In the genomic region with DNA sequence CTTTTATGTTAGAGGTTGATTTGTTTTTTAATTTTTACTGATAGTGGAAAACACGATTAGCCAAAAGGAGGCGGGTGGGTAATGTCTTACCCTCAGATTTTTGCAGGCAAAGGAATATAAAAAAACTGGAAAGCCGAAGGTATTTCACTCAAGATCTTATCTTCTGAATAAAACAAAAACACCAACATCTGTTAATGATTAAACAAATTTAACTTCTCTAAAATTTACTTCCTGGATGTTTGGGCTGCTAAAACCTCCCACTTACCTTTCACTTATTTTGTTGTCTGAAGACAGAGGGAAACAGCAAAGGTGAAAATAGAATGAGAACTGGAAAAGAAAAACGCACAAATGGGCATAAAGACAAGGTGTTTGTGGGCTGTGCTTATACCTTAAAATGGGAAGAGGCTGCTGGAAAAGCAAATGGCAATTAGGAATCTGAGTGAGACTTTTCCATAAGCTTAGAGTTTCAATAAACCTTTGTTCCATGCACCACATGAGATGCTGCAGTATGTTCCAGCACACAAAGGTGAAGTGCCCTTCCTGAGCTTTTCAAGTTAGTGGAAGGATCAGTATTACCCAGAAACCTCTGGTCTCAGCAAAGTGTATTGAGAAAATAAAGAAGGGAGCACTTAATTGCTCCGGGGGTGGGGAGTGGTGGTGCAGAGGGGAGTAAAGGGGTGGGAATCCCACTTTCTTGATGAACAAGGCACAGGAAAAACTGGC, we compare ENCODE assay signal across 19 cellular contexts.
DNase-seq lines count a peak whose midpoint lies in the region; ATAC-seq, FAIRE-seq and TF ChIP-seq lines count a peak whose summit lies in the region.
"Had no signal": no experiment of that assay in that cellular context is flagged by ENCODE, and none has a peak within 500 bp of the region (broad histone marks: within the 10 kb centered on the region; RNA-seq: fewer than 3 reads in every experiment).

No MANE protein-coding gene starts in this region.

- peak overlapping the region; percentile 34 for H3K4me2 ChIP-seq in parathyroid adenoma (ENCODE audit: low read length)

- H3K36me3 ChIP-seq in kidney (ENCODE audit: control insufficient read depth in 1 of 2, insufficient read depth in 2 of 2, low read length in 2 of 2) (no peaks in the 10 kb centered on the region), parathyroid adenoma (ENCODE audit: control insufficient read depth, insufficient read depth, low read length) (no peaks in the 10 kb centered on the region)
- H3K36me3 ChIP-seq: BE2C had no signal

- no peaks in the 10 kb centered on the region for H3K79me2 ChIP-seq in parathyroid adenoma

- no peaks in the 10 kb centered on the region for H3K4me1 Mint-ChIP-seq in activated T-cell treated with anti-CD3 and anti-CD28 coated beads, Interleukin-2, amount 50 U/mL, for 72 hours (ENCODE audit: low read depth)
- H3K4me1 Mint-ChIP-seq: central memory CD8-positive, alpha-beta T cell had no signal

- no peak overlapping the region for H3K27ac Mint-ChIP-seq in activated T-cell treated with anti-CD3 and anti-CD28 coated beads, Interleukin-2, amount 50 U/mL, for 72 hours

- H3K4me3 ChIP-seq in kidney (ENCODE audit: low read length in 2 of 2) (peak overlapping the region; percentile 3 to 26), parathyroid adenoma (ENCODE audit: low read depth, low read length) (peak overlapping the region; percentile 7)
- H3K4me3 ChIP-seq: GM23248, testis had no signal

- H3K27me3 Mint-ChIP-seq in activated T-cell treated with anti-CD3 and anti-CD28 coated beads, Interleukin-2, amount 50 U/mL, for 72 hours (ENCODE audit: low read depth) = no peaks in the 10 kb centered on the region
- H3K27me3 Mint-ChIP-seq: central memory CD8-positive, alpha-beta T cell had no signal

- no peak overlapping the region for H3K4me3 Mint-ChIP-seq in activated T-cell treated with anti-CD3 and anti-CD28 coated beads, Interleukin-2, amount 50 U/mL, for 72 hours
- H3K4me3 Mint-ChIP-seq: central memory CD8-positive, alpha-beta T cell had no signal

- H3K4me1 ChIP-seq in kidney (ENCODE audit: control insufficient read depth in 1 of 2, insufficient read depth in 1 of 2, low read depth in 1 of 2, low read length in 2 of 2) (peaks cover 2 to 28% of the 10 kb centered on the region in 2 donors), parathyroid adenoma (no peaks in the 10 kb centered on the region)

- no peak for TF ChIP-seq CTCF in VCaP (conservative IDR thresholded peaks at IDR 0.05)
- TF ChIP-seq CTCF in kidney (IDR thresholded peaks at IDR 0.05; ENCODE audit: borderline replicate concordance, extremely low read depth, insufficient read depth) = no peak
- no peak for TF ChIP-seq CTCF in parathyroid adenoma (IDR thresholded peaks at IDR 0.05)

- no peak overlapping the region for H2AFZ ChIP-seq in parathyroid adenoma
- H2AFZ ChIP-seq: GM23248 had no signal

- H3K9me3 ChIP-seq in kidney (ENCODE audit: control insufficient read depth in 1 of 2, low read length in 2 of 2) (no peaks in the 10 kb centered on the region), parathyroid adenoma (ENCODE audit: control insufficient read depth, low read length) (no peaks in the 10 kb centered on the region)
- H3K9me3 ChIP-seq: BE2C, psoas muscle, testis had no signal

- intact Hi-C loops in kidney (cut with DNase I) = no loop called here

- H3K27ac ChIP-seq in VCaP = peak overlapping the region; percentile 74
- peak overlapping the region; percentile 33 to 84 for H3K27ac ChIP-seq in kidney (ENCODE audit: low read depth in 2 of 2, low read length in 2 of 2)
- no peak overlapping the region for H3K27ac ChIP-seq in parathyroid adenoma
- H3K27ac ChIP-seq: GM23248, testis had no signal

- no peaks in the 10 kb centered on the region for H3K27me3 ChIP-seq in parathyroid adenoma (ENCODE audit: control insufficient read depth, insufficient read depth, low read length)
- H3K27me3 ChIP-seq: BE2C, testis had no signal

- no peaks in the 10 kb centered on the region for H3K9me3 Mint-ChIP-seq in activated T-cell treated with anti-CD3 and anti-CD28 coated beads, Interleukin-2, amount 50 U/mL, for 72 hours
- H3K9me3 Mint-ChIP-seq: central memory CD8-positive, alpha-beta T cell had no signal

- DNase-seq in NCI-H128 (lab: John Stamatoyannopoulos, UW; ENCODE audit: unreplicated experiment) = peak; percentile 49
- no peak for DNase-seq in kidney
- DNase-seq in activated CD4-positive, alpha-beta T cell treated with anti-CD3 and anti-CD28 coated beads for 1 hour = no peak
- no peak for DNase-seq in activated T-cell treated with anti-CD3 and anti-CD28 coated beads, Interleukin-2, amount 50 U/mL, for 72 hours
- DNase-seq: activated CD4-positive, alpha-beta T cell treated with anti-CD3 and anti-CD28 coated beads, Interleukin-2, amount 50 U/mL, for 4 hours; BE2C; GM23248; hippocampal formation; KBM-7; left cardiac atrium; MV-4-11; NCI-H2081 treated with DMSO at 0.1 percent for 48 hours; psoas muscle; testis had no signal

- no peak for TF ChIP-seq POLR2A in GM18505 (IDR thresholded peaks at IDR 0.05; ENCODE audit: borderline replicate concordance, extremely low read depth, insufficient read depth, insufficient read length)

- peak; percentile 15 for FAIRE-seq in kidney (lab: Jason Lieb, UNC)
- FAIRE-seq: TTC549 had no signal

- H3K9ac ChIP-seq in kidney (ENCODE audit: low read length in 2 of 2) (no peak overlapping the region), parathyroid adenoma (no peak overlapping the region)
- H3K9ac ChIP-seq: GM23248 had no signal

- no peak for ATAC-seq in GM18505 (IDR thresholded peaks at IDR 0.05; ENCODE audit: unreplicated experiment)
- ATAC-seq in activated T-cell treated with anti-CD3 and anti-CD28 coated beads, Interleukin-2, amount 50 U/mL, for 72 hours (replicated peaks in 1 of 2) = no peak
- ATAC-seq: left cardiac atrium had no signal

- no peaks in the 10 kb centered on the region for H3K36me3 Mint-ChIP-seq in activated T-cell treated with anti-CD3 and anti-CD28 coated beads, Interleukin-2, amount 50 U/mL, for 72 hours (ENCODE audit: insufficient read depth in 2 of 2)
